Comparison of ENCODE assay signal across 8 cellular contexts in the genomic region with DNA sequence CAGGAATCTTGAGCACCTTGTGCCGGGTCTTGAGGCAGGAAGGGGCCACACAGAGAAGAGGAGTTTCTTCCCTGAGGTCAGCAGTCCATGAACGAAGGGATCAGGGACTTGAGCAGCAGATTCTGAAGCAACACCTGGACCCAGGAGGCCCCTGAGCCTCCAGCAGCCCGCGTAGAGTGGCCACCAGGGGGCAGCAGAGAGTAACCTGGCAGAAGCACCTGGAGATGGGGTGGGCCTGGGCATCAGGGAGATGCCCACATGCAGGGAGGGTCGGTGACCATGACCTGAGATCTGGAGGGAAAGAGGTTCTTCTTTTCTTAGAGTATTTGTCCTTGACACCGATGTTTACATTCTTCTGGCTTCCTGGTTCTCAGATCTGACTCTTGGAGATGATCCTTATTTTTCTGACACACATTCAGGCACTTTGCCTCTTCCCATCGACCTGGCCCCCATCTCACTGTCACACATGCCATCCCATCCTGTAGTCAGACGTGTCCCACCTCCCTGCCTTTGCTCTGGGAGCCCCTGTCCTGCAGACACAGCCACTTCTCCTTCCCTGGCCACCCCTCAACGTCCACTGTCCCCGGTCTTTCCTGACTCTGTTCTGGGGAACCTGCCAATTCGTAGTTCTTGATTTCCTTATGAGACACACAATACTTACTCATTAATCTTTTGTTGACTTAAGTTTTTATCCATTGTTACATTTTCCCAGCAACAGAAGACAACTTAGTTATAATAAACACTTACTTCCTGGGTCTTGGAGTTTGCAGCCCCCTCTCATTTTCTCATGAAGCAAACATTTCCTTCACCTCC.
DNase-seq lines count a peak whose midpoint lies in the region; ATAC-seq and TF ChIP-seq lines count a peak whose summit lies in the region.

No MANE protein-coding gene starts in this region.

- peak; percentile 70 for ATAC-seq in esophagus mucosa
- ATAC-seq in GM21447 (IDR thresholded peaks at IDR 0.05; ENCODE audit: unreplicated experiment), result no peak

- no peak for TF ChIP-seq POLR2A in thyroid gland (IDR thresholded peaks at IDR 0.05)

- WGBS in thyroid gland, 2 donors, result 30 to 31% methylated on average over 9 to 11 of the region's 11 CpGs

- H3K4me3 ChIP-seq in neutrophil (ENCODE audit: low read depth in 1 of 2, low read length in 1 of 2), result no peak overlapping the region
- H3K4me3 ChIP-seq in thyroid gland (replicated peaks in 1 of 3), result no peak overlapping the region

- no peaks in the 10 kb centered on the region for H3K9me3 ChIP-seq in neutrophil
- H3K9me3 ChIP-seq in thyroid gland, result no peaks in the 10 kb centered on the region

- H3K27ac ChIP-seq in neutrophil (no peak overlapping the region), thyroid gland (no peak overlapping the region)

- TF ChIP-seq CTCF in neutrophil (IDR thresholded peaks at IDR 0.05), result peak; percentile 76
- peak; percentile 70 to 98 (median 80) for TF ChIP-seq CTCF in thyroid gland (IDR thresholded peaks at IDR 0.05)

- intact Hi-C loops in thyroid gland (cut with DNase I), result no loop called here

- H3K27me3 ChIP-seq in neutrophil, result no peaks in the 10 kb centered on the region
- H3K27me3 ChIP-seq in thyroid gland, result no peaks in the 10 kb centered on the region

- H3K36me3 ChIP-seq in neutrophil, result no peaks in the 10 kb centered on the region
- no peaks in the 10 kb centered on the region for H3K36me3 ChIP-seq in thyroid gland

- peak; percentile 6 to 18 for DNase-seq in NCI-H2081 (lab: John Stamatoyannopoulos, UW)
- DNase-seq in NCI-H2081 treated with DMSO at 0.1 percent for 48 hours (lab: John Stamatoyannopoulos, UW), result no peak
- DNase-seq in NCI-H1694 treated with DMSO at 0.1 percent for 48 hours (lab: John Stamatoyannopoulos, UW), result peak; percentile 1
- DNase-seq in activated CD8-positive, alpha-beta memory T cell treated with anti-CD3 and anti-CD28 coated beads, Interleukin-2, amount 50 U/mL, for 48 hours, result peak; percentile 96
- DNase-seq in thyroid gland, result peak; percentile 59 to 69

- H3K4me1 ChIP-seq in neutrophil (ENCODE audit: control insufficient read depth in 1 of 2, insufficient read depth in 1 of 2, low read depth in 1 of 2, low read length in 1 of 2) (no peaks in the 10 kb centered on the region), thyroid gland (no peaks in the 10 kb centered on the region)
